In the genomic region with DNA sequence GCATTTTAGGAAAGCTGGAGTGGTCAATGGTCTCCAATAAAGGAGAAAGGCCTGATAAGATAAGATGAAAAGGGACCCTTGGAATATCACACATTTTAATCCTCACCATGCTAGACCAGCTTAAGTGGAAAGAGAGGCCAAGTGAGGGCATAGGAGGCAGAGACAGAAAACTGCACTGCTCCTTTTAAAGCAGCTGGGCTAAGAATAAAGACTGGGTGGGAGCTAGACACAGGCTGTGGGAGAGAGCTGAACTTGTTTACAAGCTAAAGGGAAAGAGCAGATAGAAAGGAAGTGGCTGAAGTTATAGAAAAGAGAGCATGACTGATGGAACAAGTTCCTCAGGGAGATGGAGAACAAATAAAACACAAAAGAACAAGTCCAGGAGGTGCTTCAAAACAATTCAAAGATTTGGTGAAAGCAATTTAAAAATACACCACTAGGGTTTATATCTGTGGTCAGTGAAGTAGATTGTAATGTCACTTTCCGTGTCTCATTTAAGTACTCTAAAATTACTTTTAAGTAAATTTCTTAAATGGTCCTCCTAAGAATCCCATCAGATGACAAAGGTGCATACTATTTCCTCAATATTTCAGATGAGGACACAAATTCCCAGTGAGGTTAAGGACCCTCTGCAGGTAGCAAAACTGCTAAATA, we compare ENCODE assay signal across 19 cellular contexts. TPM values are rescaled to one million over a fixed set of nuclear protein-coding genes. Genes with fewer than 3 reads are reported as not detected.
A peak's percentile ranks its signal among the peaks of the same experiment; 100 is the strongest.
DNase-seq lines count a peak whose midpoint lies in the region; ATAC-seq, FAIRE-seq and TF ChIP-seq lines count a peak whose summit lies in the region.
"Had no signal": no experiment of that assay in that cellular context is flagged by ENCODE, and none has a peak within 500 bp of the region (broad histone marks: within the 10 kb centered on the region; RNA-seq: fewer than 3 reads in every experiment).

No MANE protein-coding gene starts in this region.

- H3K4me3 ChIP-seq in cardiac muscle cell (no peak overlapping the region), GM12878 (no peak overlapping the region), uterus (no peak overlapping the region)
- H3K4me3 ChIP-seq: PC-9 had no signal

- H3K27ac Mint-ChIP-seq in activated naive CD8-positive, alpha-beta T cell treated with anti-CD3 and anti-CD28 coated beads, Interleukin-2, amount 50 U/mL, for 24 hours, result no peak overlapping the region
- H3K27ac Mint-ChIP-seq: CD4-positive, alpha-beta memory T cell; naive B cell had no signal

- no peaks in the 10 kb centered on the region for H4K20me1 ChIP-seq in GM12878 (ENCODE audit: control insufficient read depth, insufficient read depth)

- no peak overlapping the region for H3K9ac ChIP-seq in GM12878 (ENCODE audit: control insufficient read depth, insufficient read depth, low read length)

- peaks cover 12% of the 10 kb centered on the region for H3K4me1 ChIP-seq in cardiac muscle cell (ENCODE audit: low read depth)
- no peaks in the 10 kb centered on the region for H3K4me1 ChIP-seq in GM12878 (ENCODE audit: control insufficient read depth, insufficient read depth, low read length)
- H3K4me1 ChIP-seq in uterus, result peaks cover 0 to 6% of the 10 kb centered on the region in 2 donors

- no peak for TF ChIP-seq EP300 in GM12878 (IDR thresholded peaks at IDR 0.05; ENCODE audit: borderline replicate concordance in 1 of 2, control insufficient read depth in 1 of 2, low read depth in 2 of 2, low read length in 2 of 2)

- H3K4me1 Mint-ChIP-seq in activated naive CD8-positive, alpha-beta T cell treated with anti-CD3 and anti-CD28 coated beads, Interleukin-2, amount 50 U/mL, for 24 hours, result no peaks in the 10 kb centered on the region
- H3K4me1 Mint-ChIP-seq: CD4-positive, alpha-beta memory T cell; naive B cell had no signal

- no peak for TF ChIP-seq RAD21 in GM12878 (IDR thresholded peaks at IDR 0.05; ENCODE audit: insufficient read depth, low read depth, low read length)

- H3K27me3 Mint-ChIP-seq in activated naive CD8-positive, alpha-beta T cell treated with anti-CD3 and anti-CD28 coated beads, Interleukin-2, amount 50 U/mL, for 24 hours, result no peaks in the 10 kb centered on the region

- RAD21 ChIA-PET in GM12878 (lab: Charles Lee; ENCODE audit: unreplicated experiment), result no interaction called here

- no TSS peak for BruUV-seq in GM12878 (replicated peaks; lab: Mats Ljungman, UMichigan)

- intact Hi-C loops in cardiac septum (cut with DNase I), result no loop called here
- intact Hi-C loops in GM12878 (cut with micrococcal nuclease; ENCODE audit: unreplicated experiment), result no loop called here
- intact Hi-C loops in uterus (cut with DNase I; ENCODE audit: low total_unique reads), result no loop called here

- H3K27ac ChIP-seq in cardiac muscle cell, result peak overlapping the region; percentile 34
- H3K27ac ChIP-seq in GM12878 (ENCODE audit: control insufficient read depth, insufficient read depth), result no peak overlapping the region
- H3K27ac ChIP-seq in uterus, result peak overlapping the region; percentile 7 to 56
- H3K27ac ChIP-seq: PC-9, VCaP had no signal

- CTCF ChIA-PET in GM12878 (lab: Yijun Ruan, JAX), result interaction anchor here (2.2 kb wide), 1 partner anchor 30 kb away, joined by 7 read pairs; no protein-coding TSS in a partner anchor

- SMC1A ChIA-PET in GM12878 (lab: Charles Lee; ENCODE audit: uncharacterized antibody, unreplicated experiment), result interaction anchor here (1.0 to 1.7 kb wide), 4 partner anchors 38 to 176 kb away, joined by 3 to 5 read pairs (median 3); no protein-coding TSS in a partner anchor

- POLR2A ChIA-PET in GM12878 (lab: Charles Lee), result no interaction called here

- in situ Hi-C loops in GM12878 (cut with MboI), result no loop called here

- no peak for FAIRE-seq in GM12878 (lab: Jason Lieb, UNC)

- H3K27me3 ChIP-seq in cardiac muscle cell, result no peaks in the 10 kb centered on the region
- no peaks in the 10 kb centered on the region; a peak in 1 of 4 replicates for H3K27me3 ChIP-seq in GM12878 (replicated peaks in 1 of 2; ENCODE audit: control insufficient read depth in 2 of 2, insufficient read depth in 2 of 2, low read length in 1 of 2)
- H3K27me3 ChIP-seq in uterus, result no peaks in the 10 kb centered on the region

- DNase-seq in cardiac muscle cell (ENCODE audit: low read depth in 1 of 2, low spot score in 1 of 2) (peak in 1 of 2 donors; percentile 69), cardiac septum (ENCODE audit: low spot score) (no peak), GM12878 (ENCODE audit: low read depth, low spot score) (no peak), myocyte (ENCODE audit: low read depth) (peak; percentile 47), uterus (no peak)
- no peak for DNase-seq in activated naive CD8-positive, alpha-beta T cell treated with anti-CD3 and anti-CD28 coated beads, Interleukin-2, amount 50 U/mL, for 24 hours
- DNase-seq: ACHN; CD4-positive, alpha-beta memory T cell; dermis blood vessel endothelial cell; GOT3; naive B cell; NCI-H1694; NCI-H526; PC-9; SW 1271 had no signal

- no peaks in the 10 kb centered on the region for H3K79me2 ChIP-seq in GM12878 (ENCODE audit: control insufficient read depth, insufficient read depth, low read length)

- peaks cover 1% of the 10 kb centered on the region for H3K36me3 Mint-ChIP-seq in activated naive CD8-positive, alpha-beta T cell treated with anti-CD3 and anti-CD28 coated beads, Interleukin-2, amount 50 U/mL, for 24 hours (ENCODE audit: low read depth)
- H3K36me3 Mint-ChIP-seq: CD4-positive, alpha-beta memory T cell; naive B cell had no signal

- no peaks in the 10 kb centered on the region for H3K9me3 Mint-ChIP-seq in activated naive CD8-positive, alpha-beta T cell treated with anti-CD3 and anti-CD28 coated beads, Interleukin-2, amount 50 U/mL, for 24 hours

- TF ChIP-seq CTCF in cardiac muscle cell (IDR thresholded peaks at IDR 0.05; ENCODE audit: low read depth, low read length) (no peak), GM12878 (IDR thresholded peaks at IDR 0.05 in 2 of 3, conservative IDR thresholded peaks at IDR 0.05 in 1 of 3; ENCODE audit: control insufficient read depth in 2 of 3, extremely low read depth in 1 of 3, insufficient read depth in 1 of 3, low read depth in 3 of 3, low read length in 3 of 3) (no peak), uterus (IDR thresholded peaks at IDR 0.05) (peak in 1 of 4 experiments; percentile 7)

- no peak for TF ChIP-seq POLR2A in GM12878 (IDR thresholded peaks at IDR 0.05; ENCODE audit: low read depth, low read length)
- TF ChIP-seq POLR2A in uterus (IDR thresholded peaks at IDR 0.05), result no peak

- no peak overlapping the region for H2AFZ ChIP-seq in GM12878 (ENCODE audit: control insufficient read depth, low read depth, low read length)
- H2AFZ ChIP-seq: PC-9 had no signal

- H3K9me3 ChIP-seq in cardiac muscle cell (ENCODE audit: low read depth) (no peaks in the 10 kb centered on the region), GM12878 (replicated peaks; ENCODE audit: control insufficient read depth, insufficient read depth, low read length) (no peaks in the 10 kb centered on the region), uterus (no peaks in the 10 kb centered on the region)

- H3K36me3 ChIP-seq in cardiac muscle cell (no peaks in the 10 kb centered on the region), GM12878 (ENCODE audit: control insufficient read depth in 2 of 2, insufficient read depth in 2 of 2, low read length in 1 of 2) (no peaks in the 10 kb centered on the region), uterus (no peaks in the 10 kb centered on the region)

- H3K4me2 ChIP-seq in GM12878 (ENCODE audit: control insufficient read depth, insufficient read depth), result no peak overlapping the region
- H3K4me2 ChIP-seq: PC-9 had no signal

- H3K4me3 Mint-ChIP-seq in activated naive CD8-positive, alpha-beta T cell treated with anti-CD3 and anti-CD28 coated beads, Interleukin-2, amount 50 U/mL, for 24 hours, result no peak overlapping the region
- H3K4me3 Mint-ChIP-seq: CD4-positive, alpha-beta memory T cell had no signal

- 22% methylated on average over 1 of the region's 1 CpG for WGBS in GM12878 (ENCODE audit: insufficient coverage, insufficient replicate concordance, low lambda C conversion rate, missing lambda C conversion rate)

- peak; percentile 34; the same call in 2 of the 3 replicates for ATAC-seq in GM12878
- ATAC-seq in GM21529 (IDR thresholded peaks at IDR 0.05; ENCODE audit: unreplicated experiment), result no peak
- no peak for ATAC-seq in GM21360 (IDR thresholded peaks at IDR 0.05; ENCODE audit: unreplicated experiment)
- no peak for ATAC-seq in activated naive CD8-positive, alpha-beta T cell treated with anti-CD3 and anti-CD28 coated beads, Interleukin-2, amount 50 U/mL, for 24 hours
- ATAC-seq: left lobe of liver had no signal

TF ChIP-seq in GM12878, 131 proteins besides CTCF, POLR2A, EP300 and RAD21 (continues in another document):
- TF ChIP-seq HDAC6 (IDR thresholded peaks at IDR 0.05; ENCODE audit: unreplicated experiment), result no peak
- no peak for TF ChIP-seq TARDBP (IDR thresholded peaks at IDR 0.05; ENCODE audit: borderline replicate concordance)
- no peak for TF ChIP-seq RBBP5 (conservative IDR thresholded peaks at IDR 0.05)
- no peak for TF ChIP-seq SIN3A (IDR thresholded peaks at IDR 0.05; ENCODE audit: low read depth, low read length)
- TF ChIP-seq HDAC2 (IDR thresholded peaks at IDR 0.05), result no peak
- no peak for TF ChIP-seq RELA (IDR thresholded peaks at IDR 0.05; ENCODE audit: borderline replicate concordance, partially characterized antibody)
- TF ChIP-seq NRF1 (conservative IDR thresholded peaks at IDR 0.05; ENCODE audit: low read depth, low read length), result no peak

RNA-seq across cellular contexts. Expression of gene COL5A2, which starts 7.5 kb away (rescaled TPM):
- total RNA-seq in cardiac muscle cell (51.1 and 59.8 TPM in 2 replicates), cardiac septum (16.0 TPM), GM12878 (2014; rRNA removed) (0.27 and 0.45 TPM in 2 replicates), GM12878 (2014; rRNA removed; fragmentation: Illumina TruSeq; extraction: Trizol) (0.32 and 0.85 TPM in 2 replicates), GM12878 (2021) (0.64 and 0.74 TPM in 2 replicates), myocyte (278 and 285 TPM in 2 replicates), uterus (100 to 1,000 TPM in 1 of 4 donors, 10 to 100 TPM in 3; 15.0 to 908 (median 33.3) TPM)
- polyA plus RNA-seq in cardiac muscle cell (15.0 and 29.5 TPM in 2 replicates), GM12878 (2011; rRNA removed) (0.68 and 0.71 TPM in 2 replicates), GM12878 (2014; fragmentation: Illumina TruSeq; extraction: Trizol) (0.38 and 0.51 TPM in 2 replicates), GM12878 (2014; fragmentation: Nextera tagmentation; extraction: Ambion mirVana) (under 1 TPM; 0.04 to 0.06 TPM), GM12878 (2014; rRNA removed) (0.08 and 0.51 TPM in 2 replicates), GM12878 (2016; fragmentation: Nextera tagmentation; extraction: Ambion mirVana) (under 1 TPM; 0.24 to 0.39 TPM)
- total RNA-seq in GM12878 (2013; cell fraction: nucleolus; rRNA removed), result 1.6 and 2.4 TPM in 2 replicates
- polyA plus RNA-seq in GM12878 (2011; ENCODE audit: low read depth), result 0.12 TPM
- 0.38 and 0.93 TPM in 2 replicates for polyA plus RNA-seq in GM12878 (2011; cell fraction: cytosol; rRNA removed)
- 1.7 and 2.1 TPM in 2 replicates for polyA plus RNA-seq in GM12878 (2011; cell fraction: nucleus; rRNA removed)
- polyA plus RNA-seq in GM12878 (2012), result 0.15 and 0.34 TPM in 2 replicates
- 1.1 and 2.5 TPM in 2 replicates for polyA minus RNA-seq in GM12878 (2011; rRNA and poly(A)+ RNA removed)
- polyA minus RNA-seq in GM12878 (2011; cell fraction: cytosol; rRNA and poly(A)+ RNA removed), result not detected in 2 replicates
- polyA minus RNA-seq in GM12878 (2011; cell fraction: nucleus; rRNA and poly(A)+ RNA removed), result 1.3 and 1.5 TPM in 2 replicates
- polyA plus RNA-seq in myocyte (2012), result 457 TPM
